ENCODE assay signal across 15 cellular contexts in the genomic region with DNA sequence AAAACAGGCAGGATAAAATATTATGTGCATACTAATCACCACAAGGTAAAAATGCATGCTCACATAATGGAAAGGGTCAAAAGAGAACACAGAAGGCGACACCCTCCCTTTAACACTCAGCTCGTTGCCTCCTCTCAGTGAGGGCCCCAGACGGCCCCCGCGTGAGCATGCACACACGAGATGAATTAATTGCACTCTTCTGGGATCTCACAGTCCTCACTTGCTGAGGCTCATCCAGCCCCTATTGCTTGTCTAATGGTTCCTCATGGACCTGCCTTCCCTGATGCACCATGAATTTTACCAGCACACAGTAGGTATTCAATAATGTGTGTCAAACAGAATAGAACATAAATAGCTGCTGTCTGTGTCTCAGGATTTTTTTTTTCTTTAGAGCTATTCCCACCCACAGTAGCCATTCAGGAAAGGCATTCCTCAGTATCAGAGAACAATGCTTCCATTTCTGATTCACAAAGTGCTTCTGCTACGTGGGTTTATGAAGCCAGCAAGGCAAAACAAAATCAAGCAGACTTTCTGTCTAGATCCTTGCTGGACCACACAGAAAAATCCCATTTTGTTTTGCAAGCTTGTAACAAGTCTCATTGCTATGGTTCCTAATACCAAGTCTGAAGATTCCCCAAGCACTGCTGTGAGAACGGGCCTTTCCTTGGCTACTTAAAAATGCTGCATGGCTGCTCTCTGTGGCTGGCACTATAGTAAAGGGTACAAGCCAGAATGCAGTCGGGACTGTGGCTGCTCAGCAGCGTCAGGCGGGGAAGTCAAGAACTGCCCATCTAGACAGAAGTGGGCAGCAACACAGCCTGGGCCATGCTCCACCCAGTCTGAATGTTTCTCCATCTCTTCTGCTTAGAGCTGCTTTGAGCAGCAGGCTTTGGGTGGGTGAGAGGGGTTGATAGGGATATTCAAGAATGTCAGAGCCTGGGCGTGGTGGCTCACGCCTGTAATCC. TPM values are rescaled to one million over a fixed set of nuclear protein-coding genes. Genes with fewer than 3 reads are reported as not detected.
DNase-seq lines count a peak whose midpoint lies in the region; ATAC-seq, FAIRE-seq and TF ChIP-seq lines count a peak whose summit lies in the region.
"Had no signal": no experiment of that assay in that cellular context is flagged by ENCODE, and none has a peak within 500 bp of the region (broad histone marks: within the 10 kb centered on the region; RNA-seq: fewer than 3 reads in every experiment).

No MANE protein-coding gene starts in this region.

- H3K4me1 ChIP-seq in left lung, result peaks cover 7 to 8% of the 10 kb centered on the region in 2 donors
- H3K4me1 ChIP-seq: BLaER1 had no signal

- intact Hi-C loops in dorsolateral prefrontal cortex (cut with DNase I), result loop anchor here (2.0 to 5.0 kb wide), 2 partner anchors 34 to 44 kb away; a partner anchor contains a TSS
- intact Hi-C loops in left lung (cut with DNase I), result no loop called here
- intact Hi-C loops in sciatic nerve (cut with DNase I), result no loop called here
- intact Hi-C loops in left colon (cut with DNase I, micrococcal nuclease), result no loop called here

- H3K27me3 ChIP-seq in dorsolateral prefrontal cortex, result no peaks in the 10 kb centered on the region
- H3K27me3 ChIP-seq in left lung, result no peaks in the 10 kb centered on the region
- H3K27me3 ChIP-seq: BLaER1 had no signal

- peak overlapping the region; percentile 12 to 97 (median 87) for H3K27ac ChIP-seq in dorsolateral prefrontal cortex
- peak overlapping the region; percentile 35 to 63 for H3K27ac ChIP-seq in left lung
- H3K27ac ChIP-seq: BLaER1 had no signal

- FAIRE-seq in HTR-8/SVneo (lab: Jason Lieb, UNC), result peak; percentile 60
- FAIRE-seq: bronchial epithelial cell had no signal

- peak overlapping the region in 31 of 59 donors; percentile 1 to 45 (median 14) for H3K4me3 ChIP-seq in dorsolateral prefrontal cortex
- H3K4me3 ChIP-seq in left lung, result no peak overlapping the region
- H3K4me3 ChIP-seq: BLaER1, mucosa of descending colon had no signal

- H3K36me3 ChIP-seq in left lung, result no peaks in the 10 kb centered on the region
- H3K36me3 ChIP-seq: BLaER1 had no signal

- no peak for DNase-seq in HTR-8/SVneo (ENCODE audit: insufficient read length, low spot score)
- peak in 8 of 10 donors; percentile 51 to 75 (median 62) for DNase-seq in dorsolateral prefrontal cortex
- no peak for DNase-seq in left lung
- DNase-seq in sciatic nerve (ENCODE audit: low spot score), result no peak
- no peak for DNase-seq in occipital lobe (lab: John Stamatoyannopoulos, UW)
- no peak for DNase-seq in left colon
- DNase-seq in NCI-H2196 treated with DMSO at 0.1 percent for 48 hours (lab: John Stamatoyannopoulos, UW; ENCODE audit: unreplicated experiment), result no peak
- DNase-seq: activated T-cell treated with anti-CD3 and anti-CD28 coated beads, Interleukin-2, amount 50 U/mL, for 48 hours; Karpas-422; mucosa of descending colon; stimulated activated CD4-positive, alpha-beta T cell treated with anti-CD3 and anti-CD28 coated beads, Interleukin-15, amount 100 ng/mL, for 24 hours; stimulated activated naive CD8-positive, alpha-beta T cell treated with anti-CD3 and anti-CD28 coated beads, Interleukin-15, Interleukin-2, amounts not matched to agents 100 U/mL and 50 U/mL, for 24 hours had no signal

- TF ChIP-seq CTCF in dorsolateral prefrontal cortex (IDR thresholded peaks at IDR 0.05 in 54 of 56, conservative IDR thresholded peaks at IDR 0.05 in 2 of 56; ENCODE audit: low read depth in 1 of 56, partially characterized antibody in 56 of 56) (peak in 7 of 56 donors; percentile 9 to 27 (median 11)), left lung (IDR thresholded peaks at IDR 0.05) (no peak)

- H3K9me3 ChIP-seq in left lung, result no peaks in the 10 kb centered on the region
- H3K9me3 ChIP-seq: BLaER1, mucosa of descending colon had no signal

- peak; percentile 76 for ATAC-seq in left lung
- ATAC-seq in sciatic nerve, result peak; percentile 78
- ATAC-seq in GM19455 (IDR thresholded peaks at IDR 0.05; ENCODE audit: unreplicated experiment), result no peak
- ATAC-seq in left colon, result no peak
- ATAC-seq: mucosa of descending colon; stimulated activated naive CD8-positive, alpha-beta T cell treated with anti-CD3 and anti-CD28 coated beads, Interleukin-15, Interleukin-2, amounts not matched to agents 100 U/mL and 50 U/mL, for 24 hours had no signal

RNA-seq across cellular contexts. Expression of a gene that starts 43.5 kb away (rescaled TPM):
- total RNA-seq in dorsolateral prefrontal cortex (100 to 1,000 TPM; 162 to 252 (median 211) TPM), left lung (10 to 100 TPM; 56.4 to 71.2 TPM), sciatic nerve (144 TPM), occipital lobe (17.8 TPM), left colon (10 to 100 TPM; 55.5 to 72.9 TPM)

RNA-seq across cellular contexts. Expression of a gene that starts 44.0 kb away (rescaled TPM):
- total RNA-seq in dorsolateral prefrontal cortex (10 to 100 TPM in 3 of 120 experiments, 1 to 10 TPM in 117; 1.4 to 14.1 (median 5.3) TPM), left lung (1 to 10 TPM; 3.6 to 7.6 TPM), sciatic nerve (5.8 TPM), occipital lobe (2.0 TPM), left colon (1 to 10 TPM in 1 of 2 donors, under 1 TPM in 1; 0.61 to 1.3 TPM)

Comparison
In these comparisons a context has a peak if more than half of its experiments do, and no peak if none do; other contexts are left out.
1. DNase-seq: peak in dorsolateral prefrontal cortex (8 of 10); none in HTR-8/SVneo (single experiment), left lung (0 of 2), sciatic nerve (single experiment), occipital lobe (single experiment), left colon (0 of 2) and NCI-H2196 treated with DMSO at 0.1 percent for 48 hours (single experiment).
2. H3K4me3 ChIP-seq: peak in dorsolateral prefrontal cortex (31 of 59); none in left lung (0 of 2).
3. ATAC-seq: peak in left lung (single experiment) and sciatic nerve (single experiment); none in GM19455 (single experiment) and left colon (single experiment).
4. intact Hi-C loops: an anchor here in dorsolateral prefrontal cortex (2.0 to 5.0 kb wide); none called in left lung, sciatic nerve and left colon.